Comparison of ENCODE assay signal across 19 cellular contexts in genomic region chr5:14003513-14003912, GRCh38. TPM values are rescaled to one million over a fixed set of nuclear protein-coding genes. Genes with fewer than 3 reads are reported as not detected.
A peak's percentile ranks its signal among the peaks of the same experiment; 100 is the strongest.
DNase-seq lines count a peak whose midpoint lies in the region; ATAC-seq, FAIRE-seq and TF ChIP-seq lines count a peak whose summit lies in the region.
"Had no signal": no experiment of that assay in that cellular context is flagged by ENCODE, and none has a peak within 500 bp of the region (broad histone marks: within the 10 kb centered on the region; RNA-seq: fewer than 3 reads in every experiment).

No MANE protein-coding gene starts in this region.

- CTCF ChIA-PET in HepG2 (lab: Yijun Ruan, JAX; ENCODE audit: low intra/inter-chr PET ratio, low total read pairs) (no interaction called here), Panc1 (lab: Charles Lee) (no interaction called here)

- H3K23ac ChIP-seq in mesenchymal stem cell (ENCODE audit: low read length in 2 of 2): no peak overlapping the region

- H3K79me1 ChIP-seq in mesenchymal stem cell (replicated peaks; ENCODE audit: low read length, poor library complexity, severe bottlenecking): peaks cover 3% of the 10 kb centered on the region

- FAIRE-seq in HepG2 (lab: Jason Lieb, UNC) (no peak), urothelium cell line (lab: Jason Lieb, UNC) (no peak)
- FAIRE-seq: GM12892, GM18507 had no signal

- no peaks in the 10 kb centered on the region for H4K20me1 ChIP-seq in HepG2 (ENCODE audit: insufficient read depth, low read length)
- H4K20me1 ChIP-seq: BLaER1 had no signal

- peak; percentile 28; the same call in 1 of the 3 replicates for ATAC-seq in HepG2
- ATAC-seq in right lobe of liver: no peak
- no peak for ATAC-seq in Panc1

- H2BK120ac ChIP-seq in mesenchymal stem cell (ENCODE audit: low read depth, low read length): peak overlapping the region; percentile 56

- BruUV-seq in HepG2 (replicated peaks; lab: Mats Ljungman, UMichigan) (no TSS peak), Panc1 (replicated peaks; lab: Mats Ljungman, UMichigan) (no TSS peak)

- H3K4ac ChIP-seq in mesenchymal stem cell (ENCODE audit: low read depth in 1 of 2, low read length in 2 of 2): no peak overlapping the region

- TF ChIP-seq EP300 in HepG2 (IDR thresholded peaks at IDR 0.05; ENCODE audit: low read depth in 2 of 2, low read length in 2 of 2): no peak
- TF ChIP-seq EP300 in HepG2 (CRISPR knock-in tag; IDR thresholded peaks at IDR 0.05; ENCODE audit: borderline replicate concordance): no peak

- no peak overlapping the region for H4K8ac ChIP-seq in mesenchymal stem cell (ENCODE audit: low read length)

- TF ChIP-seq CTCF in HepG2 (CRISPR knock-in tag; IDR thresholded peaks at IDR 0.05) (no peak), right lobe of liver (IDR thresholded peaks at IDR 0.05) (no peak), Panc1 (IDR thresholded peaks at IDR 0.05) (no peak)

- no peak overlapping the region for H3K18ac ChIP-seq in mesenchymal stem cell (ENCODE audit: low read depth in 1 of 2, low read length in 2 of 2)

- H3K79me2 ChIP-seq in HepG2 (ENCODE audit: insufficient read depth, low read length): no peaks in the 10 kb centered on the region

- 40% methylated on average over 2 of the region's 2 CpGs for WGBS in HepG2 (ENCODE audit: low lambda C conversion rate)
- 100% methylated on average over 2 of the region's 2 CpGs for WGBS in right lobe of liver (ENCODE audit: insufficient coverage, low coverage, low lambda C conversion rate, missing lambda C conversion rate)
- 97% methylated on average over 2 of the region's 2 CpGs for WGBS in mesenchymal stem cell

- no peak overlapping the region for H3K4me3 ChIP-seq in HepG2 (replicated peaks in 1 of 3; ENCODE audit: insufficient read depth in 1 of 3, low read depth in 2 of 3, low read length in 3 of 3)
- H3K4me3 ChIP-seq in right lobe of liver: no peak overlapping the region
- no peak overlapping the region for H3K4me3 ChIP-seq in Panc1 (ENCODE audit: low read depth in 2 of 2, low read length in 2 of 2)
- no peak overlapping the region for H3K4me3 ChIP-seq in mesenchymal stem cell (ENCODE audit: insufficient read depth in 1 of 2, low read depth in 1 of 2, low read length in 2 of 2)
- H3K4me3 ChIP-seq: BLaER1 had no signal

- in situ Hi-C loops in HepG2 (cut with HindIII; ENCODE audit: extremely low pct_ligation_motif_present, low pct_unique_long_range_greater_than_20kb): no loop called here
- in situ Hi-C loops in Panc1 (cut with HindIII; ENCODE audit: low pct_unique_long_range_greater_than_20kb, low sequenced_read_pairs): no loop called here

- H3K27me3 ChIP-seq in HepG2 (ENCODE audit: control insufficient read depth in 1 of 2, insufficient read depth in 2 of 2, low read length in 2 of 2) (no peaks in the 10 kb centered on the region; a peak in 2 of 5 replicates), right lobe of liver (no peaks in the 10 kb centered on the region), Panc1 (ENCODE audit: control insufficient read depth, insufficient read depth, low read length) (no peaks in the 10 kb centered on the region), mesenchymal stem cell (ENCODE audit: control insufficient read depth in 1 of 2, insufficient read depth in 1 of 2, low read length in 2 of 2) (no peaks in the 10 kb centered on the region)
- H3K27me3 ChIP-seq: BLaER1 had no signal

- H4K91ac ChIP-seq in mesenchymal stem cell (ENCODE audit: low read length): peak overlapping the region; percentile 4

- H3K14ac ChIP-seq in mesenchymal stem cell (ENCODE audit: low read length in 2 of 2): no peak overlapping the region

- no peak overlapping the region for H2AFZ ChIP-seq in HepG2 (ENCODE audit: low read length)
- no peak overlapping the region for H2AFZ ChIP-seq in mesenchymal stem cell (ENCODE audit: low read depth, low read length)

- TF ChIP-seq POLR2A in HepG2 (IDR thresholded peaks at IDR 0.05; ENCODE audit: insufficient read depth in 1 of 2, low read depth in 2 of 2, low read length in 2 of 2): no peak
- TF ChIP-seq POLR2A in right lobe of liver (IDR thresholded peaks at IDR 0.05): no peak

- POLR2A ChIA-PET in HepG2 (lab: Yijun Ruan, JAX): no interaction called here
- POLR2A ChIA-PET in Panc1 (lab: Charles Lee): interaction anchor here (1.5 kb wide), 1 partner anchor 8 kb away, joined by 5 read pairs; no protein-coding TSS in a partner anchor

- H3K4me1 ChIP-seq in HepG2 (ENCODE audit: insufficient read depth, low read length) (peaks cover 5% of the 10 kb centered on the region), right lobe of liver (peaks cover 0 to 37% (median 9%) of the 10 kb centered on the region in 4 donors), Panc1 (ENCODE audit: control insufficient read depth, insufficient read depth, low read length) (peaks cover 55% of the 10 kb centered on the region), mesenchymal stem cell (ENCODE audit: control insufficient read depth, insufficient read depth, low read depth, low read length) (no peaks in the 10 kb centered on the region)
- H3K4me1 ChIP-seq: BLaER1 had no signal

- no peak for DNase-seq in HepG2 (ENCODE audit: low spot score)
- DNase-seq in right lobe of liver: no peak
- no peak for DNase-seq in Panc1 (ENCODE audit: low read depth, low spot score)
- DNase-seq in mesenchymal stem cell: no peak
- DNase-seq in urothelium cell line (ENCODE audit: low spot score): no peak
- no peak for DNase-seq in stimulated activated CD4-positive, alpha-beta T cell treated with anti-CD3 and anti-CD28 coated beads, Interleukin-12 subunit alpha, Interleukin-12 subunit beta, amount 100 ng/mL, for 4 hours
- DNase-seq in NCI-H82 (lab: John Stamatoyannopoulos, UW): no peak
- DNase-seq: 8988T; CD4-positive, alpha-beta memory T cell; DMS153; DMS79; GDM1; GOT3; H9 had no signal

- H3K27ac ChIP-seq in HepG2 (ENCODE audit: extremely low read length, insufficient read depth, low read length) (no peak overlapping the region), right lobe of liver (peak overlapping the region in 1 of 3 donors; percentile 2), Panc1 (ENCODE audit: low read length) (peak overlapping the region; percentile 99), mesenchymal stem cell (ENCODE audit: low read length, poor library complexity, severe bottlenecking) (no peak overlapping the region)
- H3K27ac ChIP-seq: BLaER1 had no signal

- intact Hi-C loops in HepG2 (cut with micrococcal nuclease; ENCODE audit: unreplicated experiment): no loop called here
- intact Hi-C loops in right lobe of liver (cut with DNase I): no loop called here
- intact Hi-C loops in Panc1 (cut with micrococcal nuclease; ENCODE audit: unreplicated experiment): no loop called here

- H3K9ac ChIP-seq in HepG2 (ENCODE audit: insufficient read depth, low read depth, low read length) (no peak overlapping the region), mesenchymal stem cell (ENCODE audit: low read length) (no peak overlapping the region)
- H3K9ac ChIP-seq: BLaER1 had no signal

- no peak for TF ChIP-seq RAD21 in HepG2 (CRISPR knock-in tag; IDR thresholded peaks at IDR 0.05)

- H2BK12ac ChIP-seq in mesenchymal stem cell (ENCODE audit: low read length in 2 of 2): peak overlapping the region; percentile 21 to 71

- H3K9me3 ChIP-seq in HepG2 (ENCODE audit: low read length): peaks cover 5% of the 10 kb centered on the region; the same call in 1 of the 2 replicates
- H3K9me3 ChIP-seq in right lobe of liver: no peaks in the 10 kb centered on the region
- no peaks in the 10 kb centered on the region for H3K9me3 ChIP-seq in Panc1 (ENCODE audit: control insufficient read depth, insufficient read depth, low read depth, low read length)
- peaks cover under 1% of the 10 kb centered on the region for H3K9me3 ChIP-seq in mesenchymal stem cell (ENCODE audit: control insufficient read depth, low read length)
- H3K9me3 ChIP-seq: BLaER1 had no signal

- no peak overlapping the region for H2AK5ac ChIP-seq in mesenchymal stem cell (ENCODE audit: low read length, severe bottlenecking)

- no peak overlapping the region for H2BK5ac ChIP-seq in mesenchymal stem cell (ENCODE audit: low read depth, low read length, poor library complexity, severe bottlenecking)

- no peak overlapping the region for H3K4me2 ChIP-seq in HepG2 (ENCODE audit: low read depth, low read length)
- H3K4me2 ChIP-seq in mesenchymal stem cell (ENCODE audit: low read length, poor library complexity, severe bottlenecking): no peak overlapping the region
- H3K4me2 ChIP-seq: BLaER1 had no signal

- H2BK15ac ChIP-seq in mesenchymal stem cell (ENCODE audit: low read depth, poor library complexity, severe bottlenecking): no peak overlapping the region

- no peaks in the 10 kb centered on the region for H3K36me3 ChIP-seq in HepG2 (replicated peaks in 1 of 2; ENCODE audit: control insufficient read depth in 1 of 2, insufficient read depth in 2 of 2, low read length in 2 of 2)
- no peaks in the 10 kb centered on the region for H3K36me3 ChIP-seq in right lobe of liver
- no peaks in the 10 kb centered on the region for H3K36me3 ChIP-seq in Panc1 (ENCODE audit: control insufficient read depth, insufficient read depth, low read length)
- H3K36me3 ChIP-seq in mesenchymal stem cell (ENCODE audit: control insufficient read depth in 1 of 2, insufficient read depth in 2 of 2, low read depth in 1 of 2, low read length in 2 of 2): no peaks in the 10 kb centered on the region
- H3K36me3 ChIP-seq: BLaER1 had no signal

RNA-seq across cellular contexts. Expression of gene DNAH5, which starts 59.0 kb away (rescaled TPM):
- total RNA-seq in HepG2 (2016; rRNA removed; fragmentation: Illumina TruSeq; extraction: Trizol) (0.03 and 0.09 TPM in 2 replicates), right lobe of liver (10 to 100 TPM in 1 of 6 experiments, 1 to 10 TPM in 5; 1.2 to 16.2 (median 3.4) TPM), Panc1 (2021; ENCODE audit: unreplicated experiment) (8.0 TPM)
- 0.09 TPM in 1 of 2 replicates, not detected in the other for total RNA-seq in HepG2 (2016; cell fraction: cytosol; rRNA removed; fragmentation: Illumina TruSeq; extraction: Trizol; ENCODE audit: low read depth)
- 0.01 and 0.09 TPM in 2 replicates for total RNA-seq in HepG2 (2016; cell fraction: insoluble cytoplasmic fraction; rRNA removed; fragmentation: Illumina TruSeq; extraction: Trizol)
- 0.09 and 0.10 TPM in 2 replicates for total RNA-seq in HepG2 (2016; cell fraction: membrane; rRNA removed; fragmentation: Illumina TruSeq; extraction: Trizol)
- total RNA-seq in HepG2 (2016; cell fraction: nucleus; rRNA removed; fragmentation: Illumina TruSeq; extraction: Trizol): not detected in 2 replicates
- polyA plus RNA-seq in HepG2 (2011; rRNA removed): 0.09 and 0.12 TPM in 2 replicates
- polyA plus RNA-seq in HepG2 (2011; cell fraction: cytosol; rRNA removed): 0.04 and 0.24 TPM in 2 replicates
- 0.09 TPM in 1 of 2 replicates, not detected in the other for polyA plus RNA-seq in HepG2 (2011; cell fraction: nucleus; rRNA removed)
- 0.12 TPM in 1 of 2 replicates, not detected in the other for polyA plus RNA-seq in HepG2 (2012)
- polyA plus RNA-seq in HepG2 (2016; cell fraction: cytosol; fragmentation: Illumina TruSeq; extraction: Trizol; ENCODE audit: low read depth): not detected in 2 replicates
- not detected in 2 replicates for polyA plus RNA-seq in HepG2 (2016; cell fraction: insoluble cytoplasmic fraction; fragmentation: Illumina TruSeq; extraction: Trizol; ENCODE audit: low read depth)
- not detected in 2 replicates for polyA plus RNA-seq in HepG2 (2016; cell fraction: membrane; fragmentation: Illumina TruSeq; extraction: Trizol; ENCODE audit: low read depth)
- polyA plus RNA-seq in HepG2 (2016; cell fraction: nucleus; fragmentation: Illumina TruSeq; extraction: Trizol; ENCODE audit: insufficient read depth, low read depth): 0.08 TPM in 1 of 2 replicates, not detected in the other
- 0.72 TPM in 1 of 2 replicates, not detected in the other for polyA minus RNA-seq in HepG2 (2011; rRNA and poly(A)+ RNA removed; ENCODE audit: low replicate concordance)
- polyA minus RNA-seq in HepG2 (2011; cell fraction: cytosol; rRNA and poly(A)+ RNA removed): not detected in 2 replicates
- 0.12 and 0.39 TPM in 2 replicates for polyA minus RNA-seq in HepG2 (2011; cell fraction: nucleus; rRNA and poly(A)+ RNA removed)
- polyA plus RNA-seq in Panc1 (2012; ENCODE audit: insufficient read length): 2.4 TPM
- polyA plus RNA-seq in mesenchymal stem cell (2013, experiment 1 of 2): 2.2 TPM
- polyA plus RNA-seq in mesenchymal stem cell (2013, experiment 2 of 2): 2.3 TPM
- total RNA-seq: A673; CD4-positive, alpha-beta memory T cell had no signal
- polyA plus RNA-seq: CD14-positive monocyte; CD4-positive, alpha-beta memory T cell had no signal
